ENCODE assay signal across 8 cellular contexts in the genomic region with DNA sequence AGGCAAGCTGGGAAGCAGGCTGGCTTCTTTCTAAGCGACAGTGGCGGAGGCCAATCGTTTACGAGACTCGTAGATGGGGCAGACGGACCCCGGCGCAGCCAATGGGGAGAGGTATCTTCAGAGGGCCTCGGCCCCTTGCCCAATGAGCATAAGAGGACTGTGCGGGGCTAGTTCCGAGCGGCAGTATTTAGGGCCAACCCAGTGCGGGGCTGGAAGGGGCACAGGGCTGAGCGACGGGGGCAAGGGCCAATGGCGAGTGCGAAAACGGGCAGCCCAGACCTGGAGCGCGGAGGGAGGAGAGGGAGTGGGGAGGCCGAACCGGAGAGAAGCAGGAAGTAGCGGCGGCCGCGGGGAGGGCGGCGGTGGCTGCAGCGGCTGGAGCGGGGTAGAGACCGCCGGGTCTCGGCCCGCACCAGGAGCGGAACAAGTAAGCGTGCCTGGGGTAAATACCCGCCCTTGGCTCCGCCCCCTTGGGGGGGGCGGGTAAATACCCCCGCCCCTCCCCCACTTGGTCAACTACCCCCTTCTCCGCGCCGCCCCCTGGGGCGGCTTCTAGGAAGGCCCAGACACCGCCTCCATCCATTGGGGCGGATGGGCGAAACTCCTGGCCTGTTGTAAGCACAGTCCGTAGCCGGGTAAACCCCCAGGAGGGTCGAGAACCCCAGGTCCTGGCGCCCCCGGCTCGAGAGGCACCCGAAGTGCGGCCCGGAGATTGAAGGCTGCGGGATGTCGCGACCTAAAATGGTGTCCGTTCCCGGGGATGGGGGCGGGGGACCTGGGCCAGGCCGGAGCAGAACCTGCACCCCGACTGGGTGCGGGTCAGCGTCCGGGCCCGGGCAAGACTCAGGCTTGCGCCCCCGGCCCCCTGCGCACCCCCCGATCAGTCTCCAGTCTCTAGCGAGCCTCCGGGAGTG. TPM values are rescaled to one million over a fixed set of nuclear protein-coding genes. Genes with fewer than 3 reads are reported as not detected.
DNase-seq lines count a peak whose midpoint lies in the region; ATAC-seq and TF ChIP-seq lines count a peak whose summit lies in the region.

A gene with protein sequence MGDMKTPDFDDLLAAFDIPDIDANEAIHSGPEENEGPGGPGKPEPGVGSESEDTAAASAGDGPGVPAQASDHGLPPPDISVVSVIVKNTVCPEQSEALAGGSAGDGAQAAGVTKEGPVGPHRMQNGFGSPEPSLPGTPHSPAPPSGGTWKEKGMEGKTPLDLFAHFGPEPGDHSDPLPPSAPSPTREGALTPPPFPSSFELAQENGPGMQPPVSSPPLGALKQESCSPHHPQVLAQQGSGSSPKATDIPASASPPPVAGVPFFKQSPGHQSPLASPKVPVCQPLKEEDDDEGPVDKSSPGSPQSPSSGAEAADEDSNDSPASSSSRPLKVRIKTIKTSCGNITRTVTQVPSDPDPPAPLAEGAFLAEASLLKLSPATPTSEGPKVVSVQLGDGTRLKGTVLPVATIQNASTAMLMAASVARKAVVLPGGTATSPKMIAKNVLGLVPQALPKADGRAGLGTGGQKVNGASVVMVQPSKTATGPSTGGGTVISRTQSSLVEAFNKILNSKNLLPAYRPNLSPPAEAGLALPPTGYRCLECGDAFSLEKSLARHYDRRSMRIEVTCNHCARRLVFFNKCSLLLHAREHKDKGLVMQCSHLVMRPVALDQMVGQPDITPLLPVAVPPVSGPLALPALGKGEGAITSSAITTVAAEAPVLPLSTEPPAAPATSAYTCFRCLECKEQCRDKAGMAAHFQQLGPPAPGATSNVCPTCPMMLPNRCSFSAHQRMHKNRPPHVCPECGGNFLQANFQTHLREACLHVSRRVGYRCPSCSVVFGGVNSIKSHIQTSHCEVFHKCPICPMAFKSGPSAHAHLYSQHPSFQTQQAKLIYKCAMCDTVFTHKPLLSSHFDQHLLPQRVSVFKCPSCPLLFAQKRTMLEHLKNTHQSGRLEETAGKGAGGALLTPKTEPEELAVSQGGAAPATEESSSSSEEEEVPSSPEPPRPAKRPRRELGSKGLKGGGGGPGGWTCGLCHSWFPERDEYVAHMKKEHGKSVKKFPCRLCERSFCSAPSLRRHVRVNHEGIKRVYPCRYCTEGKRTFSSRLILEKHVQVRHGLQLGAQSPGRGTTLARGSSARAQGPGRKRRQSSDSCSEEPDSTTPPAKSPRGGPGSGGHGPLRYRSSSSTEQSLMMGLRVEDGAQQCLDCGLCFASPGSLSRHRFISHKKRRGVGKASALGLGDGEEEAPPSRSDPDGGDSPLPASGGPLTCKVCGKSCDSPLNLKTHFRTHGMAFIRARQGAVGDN (plus strand): TSS at position 331 of the 914 bp plus-strand sequence. CDS start 3,993 bp downstream, outside the sequence.

- peak; percentile 81 for ATAC-seq in GM18870 (IDR thresholded peaks at IDR 0.05; ENCODE audit: unreplicated experiment)
- peak; percentile 85 for ATAC-seq in HG03135 (IDR thresholded peaks at IDR 0.05; ENCODE audit: unreplicated experiment)

- peak; percentile 100 for DNase-seq in ACHN
- peak; percentile 100 for DNase-seq in NCI-H2196 treated with DMSO at 0.1 percent for 48 hours (lab: John Stamatoyannopoulos, UW; ENCODE audit: unreplicated experiment)
- peak; percentile 100 for DNase-seq in breast epithelium (ENCODE audit: low spot score in 2 of 2)

- H3K9ac ChIP-seq in iPS-18a (ENCODE audit: low read length) (peak within 1 kb of the TSS; percentile 97), skeletal muscle satellite cell (ENCODE audit: low read depth, low read length) (peak within 1 kb of the TSS; percentile 88)

- intact Hi-C loops in breast epithelium (cut with DNase I; ENCODE audit: low total_unique reads): loop anchor here (5.0 kb wide), 1 partner anchor 1130 kb away; no protein-coding TSS in a partner anchor

- H3K27me3 ChIP-seq in breast epithelium (no peaks in the 10 kb centered on the region), iPS-18a (ENCODE audit: control insufficient read depth, insufficient read depth, low read length) (no peaks in the 10 kb centered on the region), skeletal muscle satellite cell (ENCODE audit: control insufficient read depth, insufficient read depth, low read length) (no peaks in the 10 kb centered on the region)

- H3K9me3 ChIP-seq in breast epithelium (no peaks in the 10 kb centered on the region), iPS-18a (ENCODE audit: control insufficient read depth, low read depth, low read length) (no peaks in the 10 kb centered on the region), skeletal muscle satellite cell (replicated peaks; ENCODE audit: low read length) (no peaks in the 10 kb centered on the region)

- in situ Hi-C loops in ACHN (cut with HindIII; ENCODE audit: low pct_ligation_motif_present, low pct_unique_long_range_greater_than_20kb, low sequenced_read_pairs): no loop called here

- H3K4me3 ChIP-seq in breast epithelium (peak within 1 kb of the TSS; percentile 76 to 92 (median 79)), iPS-18a (ENCODE audit: low read length) (peak within 1 kb of the TSS; percentile 98), skeletal muscle satellite cell (ENCODE audit: low read length) (peak within 1 kb of the TSS; percentile 95)

- H3K36me3 ChIP-seq in breast epithelium: no peaks in the 10 kb centered on the region
- H3K36me3 ChIP-seq in iPS-18a (ENCODE audit: control insufficient read depth, low read depth, low read length): peaks cover 25% of the 10 kb centered on the region
- H3K36me3 ChIP-seq in skeletal muscle satellite cell (ENCODE audit: insufficient read depth, low read length): peaks cover 15% of the 10 kb centered on the region

- TF ChIP-seq POLR2A in breast epithelium (IDR thresholded peaks at IDR 0.05): peak; percentile 72

- H3K4me2 ChIP-seq in skeletal muscle satellite cell (ENCODE audit: low read length): peak within 1 kb of the TSS; percentile 99

- H3K27ac ChIP-seq in VCaP (peak within 1 kb of the TSS; percentile 92), breast epithelium (peak within 1 kb of the TSS; percentile 99 to 100), iPS-18a (ENCODE audit: low read length) (peak within 1 kb of the TSS; percentile 99)

- no peak for TF ChIP-seq CTCF in VCaP (conservative IDR thresholded peaks at IDR 0.05)
- no peak for TF ChIP-seq CTCF in breast epithelium (IDR thresholded peaks at IDR 0.05)

- peaks cover 7 to 11% of the 10 kb centered on the region in 2 donors for H3K4me1 ChIP-seq in breast epithelium
- peaks cover 5% of the 10 kb centered on the region for H3K4me1 ChIP-seq in iPS-18a (ENCODE audit: control insufficient read depth, low read depth, low read length)
- H3K4me1 ChIP-seq in skeletal muscle satellite cell (ENCODE audit: control insufficient read depth, insufficient read depth, low read length): peaks cover 15% of the 10 kb centered on the region

RNA-seq across cellular contexts. Expression of the gene that starts here (rescaled TPM):
- total RNA-seq in breast epithelium: 10 to 100 TPM; 20.6 to 31.6 (median 25.9) TPM
- 9.9 and 11.6 TPM in 2 replicates for total RNA-seq in skeletal muscle satellite cell (2012; rRNA removed)

Comparison
In these comparisons a context has a peak if more than half of its experiments do, and no peak if none do; other contexts are left out.
1. Peak in every context shown above with its lines: DNase-seq, ATAC-seq, H3K4me3 ChIP-seq and H3K27ac ChIP-seq.